In the genomic region with DNA sequence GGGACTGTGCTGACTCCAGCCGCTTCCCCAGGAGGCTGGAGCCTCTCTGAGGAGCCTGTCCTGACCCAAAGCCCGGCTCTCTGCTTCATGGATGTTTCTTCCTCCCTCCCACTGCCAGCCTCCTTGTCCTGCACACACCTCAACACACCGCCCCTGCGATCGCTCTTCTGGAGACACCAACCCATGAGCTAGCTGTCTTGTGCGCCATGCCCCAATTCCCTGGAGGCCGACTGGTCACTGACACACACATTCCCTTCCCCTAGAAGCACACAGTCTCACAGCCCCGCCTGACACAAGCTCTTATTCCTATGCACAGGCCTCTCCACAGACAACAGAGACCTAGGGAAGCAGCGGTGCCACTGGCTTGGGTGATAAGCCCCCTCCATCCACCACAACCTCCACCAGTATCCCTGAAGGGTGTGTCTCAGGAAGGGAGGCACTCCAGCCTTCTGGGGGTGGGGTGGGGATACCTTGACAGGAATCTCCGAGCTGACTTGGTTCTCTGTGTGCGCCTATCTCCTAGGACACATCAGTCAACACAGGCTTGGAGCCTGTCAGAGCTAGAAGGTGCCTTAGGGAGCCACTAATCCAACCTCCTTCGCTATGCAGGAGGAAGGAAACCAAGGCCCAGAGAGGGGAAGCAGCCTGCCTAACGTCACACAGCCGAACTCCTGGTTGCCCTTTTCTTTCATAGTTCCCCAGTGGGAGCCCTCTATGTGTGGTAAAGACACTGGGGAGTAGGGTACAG, we compare ENCODE assay signal across 1 cellular context.
TF ChIP-seq lines count a peak whose summit lies in the region.

No MANE protein-coding gene starts in this region.

TF ChIP-seq in K562, 482 proteins besides CTCF, POLR2A, EP300 and RAD21 (continued from another document):
- TF ChIP-seq CBX3 (IDR thresholded peaks at IDR 0.05; ENCODE audit: borderline replicate concordance in 1 of 2, low read length in 2 of 2) (no peak), ZBTB1 (CRISPR knock-in tag; IDR thresholded peaks at IDR 0.05; ENCODE audit: borderline replicate concordance, low read depth) (0 out of 2 replicates have a peak, but pooled peaks have one; percentile 9), ZNF584 (CRISPR knock-in tag; IDR thresholded peaks at IDR 0.05; ENCODE audit: low read depth) (no peak), KAT7 (CRISPR knock-in tag; IDR thresholded peaks at IDR 0.05; ENCODE audit: borderline replicate concordance) (no peak), HDAC2 (IDR thresholded peaks at IDR 0.05) (peak; percentile 92), NFYB (IDR thresholded peaks at IDR 0.05; ENCODE audit: extremely low read depth, insufficient read length) (no peak), YBX1 (IDR thresholded peaks at IDR 0.05) (no peak), CHD1 (IDR thresholded peaks at IDR 0.05; ENCODE audit: low read length) (no peak), NFE2 (IDR thresholded peaks at IDR 0.05; ENCODE audit: low read depth) (no peak), PTBP1 (IDR thresholded peaks at IDR 0.05; ENCODE audit: low read depth, low read length) (peak; percentile 96), CTBP1 (IDR thresholded peaks at IDR 0.05; ENCODE audit: borderline replicate concordance) (peak; percentile 75; the same call in 1 of the 2 replicates), ESRRA (IDR thresholded peaks at IDR 0.05; ENCODE audit: borderline replicate concordance, low read depth) (peak; percentile 51; the same call in 1 of the 2 replicates), WHSC1 (IDR thresholded peaks at IDR 0.05; ENCODE audit: low read length) (no peak), ARID1B (IDR thresholded peaks at IDR 0.05) (0 out of 2 replicates have a peak, but pooled peaks have one; percentile 17), NCOR1 (IDR thresholded peaks at IDR 0.05) (no peak), RBBP5 (IDR thresholded peaks at IDR 0.05; ENCODE audit: borderline replicate concordance, insufficient read depth, low read length, poor library complexity, severe bottlenecking) (peak; percentile 44), ZFX (CRISPR knock-in tag; IDR thresholded peaks at IDR 0.05) (0 out of 2 replicates have a peak, but pooled peaks have one; percentile 2), HDAC3 (IDR thresholded peaks at IDR 0.05; ENCODE audit: borderline replicate concordance, partially characterized antibody) (no peak), ZFP36 (IDR thresholded peaks at IDR 0.05; ENCODE audit: low read depth, low read length, partially characterized antibody) (peak; percentile 98)
- TF ChIP-seq, protein P1, sequence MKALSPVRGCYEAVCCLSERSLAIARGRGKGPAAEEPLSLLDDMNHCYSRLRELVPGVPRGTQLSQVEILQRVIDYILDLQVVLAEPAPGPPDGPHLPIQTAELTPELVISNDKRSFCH (CRISPR knock-in tag; IDR thresholded peaks at IDR 0.05) = no peak
- TF ChIP-seq, protein P1 (tag; IDR thresholded peaks at IDR 0.05) = 0 out of 2 replicates have a peak, but pooled peaks have one; percentile 24
- TF ChIP-seq, protein P2, sequence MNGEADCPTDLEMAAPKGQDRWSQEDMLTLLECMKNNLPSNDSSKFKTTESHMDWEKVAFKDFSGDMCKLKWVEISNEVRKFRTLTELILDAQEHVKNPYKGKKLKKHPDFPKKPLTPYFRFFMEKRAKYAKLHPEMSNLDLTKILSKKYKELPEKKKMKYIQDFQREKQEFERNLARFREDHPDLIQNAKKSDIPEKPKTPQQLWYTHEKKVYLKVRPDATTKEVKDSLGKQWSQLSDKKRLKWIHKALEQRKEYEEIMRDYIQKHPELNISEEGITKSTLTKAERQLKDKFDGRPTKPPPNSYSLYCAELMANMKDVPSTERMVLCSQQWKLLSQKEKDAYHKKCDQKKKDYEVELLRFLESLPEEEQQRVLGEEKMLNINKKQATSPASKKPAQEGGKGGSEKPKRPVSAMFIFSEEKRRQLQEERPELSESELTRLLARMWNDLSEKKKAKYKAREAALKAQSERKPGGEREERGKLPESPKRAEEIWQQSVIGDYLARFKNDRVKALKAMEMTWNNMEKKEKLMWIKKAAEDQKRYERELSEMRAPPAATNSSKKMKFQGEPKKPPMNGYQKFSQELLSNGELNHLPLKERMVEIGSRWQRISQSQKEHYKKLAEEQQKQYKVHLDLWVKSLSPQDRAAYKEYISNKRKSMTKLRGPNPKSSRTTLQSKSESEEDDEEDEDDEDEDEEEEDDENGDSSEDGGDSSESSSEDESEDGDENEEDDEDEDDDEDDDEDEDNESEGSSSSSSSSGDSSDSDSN (IDR thresholded peaks at IDR 0.05; ENCODE audit: borderline replicate concordance in 1 of 2, low read depth in 2 of 2, low read length in 2 of 2) = 0 out of 4 replicates have a peak, but pooled peaks of 1 of the 2 experiments have one; percentile 31
- TF ChIP-seq, protein P3, sequence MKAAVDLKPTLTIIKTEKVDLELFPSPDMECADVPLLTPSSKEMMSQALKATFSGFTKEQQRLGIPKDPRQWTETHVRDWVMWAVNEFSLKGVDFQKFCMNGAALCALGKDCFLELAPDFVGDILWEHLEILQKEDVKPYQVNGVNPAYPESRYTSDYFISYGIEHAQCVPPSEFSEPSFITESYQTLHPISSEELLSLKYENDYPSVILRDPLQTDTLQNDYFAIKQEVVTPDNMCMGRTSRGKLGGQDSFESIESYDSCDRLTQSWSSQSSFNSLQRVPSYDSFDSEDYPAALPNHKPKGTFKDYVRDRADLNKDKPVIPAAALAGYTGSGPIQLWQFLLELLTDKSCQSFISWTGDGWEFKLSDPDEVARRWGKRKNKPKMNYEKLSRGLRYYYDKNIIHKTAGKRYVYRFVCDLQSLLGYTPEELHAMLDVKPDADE (conservative IDR thresholded peaks at IDR 0.05; ENCODE audit: control insufficient read depth, low read depth, low read length) = peak; percentile 54; the same call in 1 of the 2 replicates
